ENCODE assay signal across 19 cellular contexts in genomic region chr13:38866649-38867048, GRCh38.
A peak's percentile ranks its signal among the peaks of the same experiment; 100 is the strongest.
DNase-seq lines count a peak whose midpoint lies in the region; ATAC-seq, FAIRE-seq and TF ChIP-seq lines count a peak whose summit lies in the region.
"Had no signal": no experiment of that assay in that cellular context is flagged by ENCODE, and none has a peak within 500 bp of the region (broad histone marks: within the 10 kb centered on the region; RNA-seq: fewer than 3 reads in every experiment).

No MANE protein-coding gene starts in this region.

- ATAC-seq in left colon: peak; percentile 66
- ATAC-seq in activated naive CD4-positive, alpha-beta T cell treated with anti-CD3 and anti-CD28 coated beads, Interleukin-2, amount 50 U/mL, for 72 hours: no peak
- no peak for ATAC-seq in GM19324 (IDR thresholded peaks at IDR 0.05; ENCODE audit: low FRiP score, unreplicated experiment)
- no peak for ATAC-seq in natural killer cell
- ATAC-seq: activated CD8-positive, alpha-beta memory T cell treated with anti-CD3 and anti-CD28 coated beads, Interleukin-2, amount 10 ng/mL, durations not matched to agents 7 days and 5 days; K562; naive thymus-derived CD8-positive, alpha-beta T cell had no signal

- H3K79me2 ChIP-seq in astrocyte (ENCODE audit: insufficient read depth, low read length): no peaks in the 10 kb centered on the region

- H3K9me3 Mint-ChIP-seq in astrocyte (ENCODE audit: unreplicated experiment): no peaks in the 10 kb centered on the region
- no peaks in the 10 kb centered on the region for H3K9me3 Mint-ChIP-seq in activated naive CD4-positive, alpha-beta T cell treated with anti-CD3 and anti-CD28 coated beads, Interleukin-2, amount 50 U/mL, for 72 hours
- H3K9me3 Mint-ChIP-seq in natural killer cell: peaks cover 0 to 4% of the 10 kb centered on the region in 2 donors
- H3K9me3 Mint-ChIP-seq: activated naive CD8-positive, alpha-beta T cell treated with anti-CD3 and anti-CD28 coated beads for 36 hours; dendritic cell treated with granulocyte-macrophage colony-stimulating factor and Interleukin-4, amounts not matched to agents 40 ng/mL and 50 ng/mL, for 4 days; naive thymus-derived CD8-positive, alpha-beta T cell had no signal

- H4K20me1 ChIP-seq in astrocyte (ENCODE audit: insufficient read depth, low read length): no peaks in the 10 kb centered on the region
- H4K20me1 ChIP-seq: BLaER1 treated with 17β-estradiol and CSF1 and Interleukin-3, amounts not matched to agents 10 nM and 100 nM had no signal

- DNase-seq in ACHN: peak; percentile 4
- peak; percentile 2 for DNase-seq in LHCN-M2 (ENCODE audit: low read depth)
- DNase-seq in astrocyte (ENCODE audit: low read depth): no peak
- no peak for DNase-seq in left colon
- DNase-seq in activated naive CD4-positive, alpha-beta T cell treated with anti-CD3 and anti-CD28 coated beads, Interleukin-2, amount 50 U/mL, for 72 hours (ENCODE audit: low spot score in 2 of 2): no peak
- DNase-seq in H7: no peak
- DNase-seq in natural killer cell: no peak
- DNase-seq: activated CD8-positive, alpha-beta memory T cell treated with anti-CD3 and anti-CD28 coated beads, Interleukin-2, amount 10 ng/mL, durations not matched to agents 7 days and 5 days; activated naive CD8-positive, alpha-beta T cell treated with anti-CD3 and anti-CD28 coated beads for 36 hours; foreskin fibroblast; naive thymus-derived CD8-positive, alpha-beta T cell; NCI-H2081 treated with DMSO at 0.1 percent for 48 hours; RPMI8226 had no signal

- H3K36me3 ChIP-seq in astrocyte (ENCODE audit: insufficient read depth, low read length) (no peaks in the 10 kb centered on the region), H7 (replicated peaks; ENCODE audit: control insufficient read depth, insufficient read depth, low read length) (no peaks in the 10 kb centered on the region)
- H3K36me3 ChIP-seq: BLaER1 treated with 17β-estradiol and CSF1 and Interleukin-3, amounts not matched to agents 10 nM and 100 nM had no signal

- no peak for FAIRE-seq in astrocyte (lab: Jason Lieb, UNC)
- FAIRE-seq: islet of Langerhans, K562 had no signal

- no peak overlapping the region for H2AFZ ChIP-seq in astrocyte (ENCODE audit: low read depth, low read length)

- H3K27ac ChIP-seq in astrocyte (ENCODE audit: low read depth, low read length): no peak overlapping the region
- H3K27ac ChIP-seq: BLaER1 treated with 17β-estradiol and CSF1 and Interleukin-3, amounts not matched to agents 10 nM and 100 nM; skin epidermis had no signal

- no peak overlapping the region for H3K9ac ChIP-seq in astrocyte (ENCODE audit: low read length)
- H3K9ac ChIP-seq: BLaER1 treated with 17β-estradiol and CSF1 and Interleukin-3, amounts not matched to agents 10 nM and 100 nM had no signal

- no peaks in the 10 kb centered on the region for H3K4me1 ChIP-seq in astrocyte (ENCODE audit: insufficient read depth, low read length)
- H3K4me1 ChIP-seq: BLaER1 treated with 17β-estradiol and CSF1 and Interleukin-3, amounts not matched to agents 10 nM and 100 nM had no signal

- H3K9me3 ChIP-seq in astrocyte (ENCODE audit: insufficient read depth, low read depth, low read length): no peaks in the 10 kb centered on the region
- H3K9me3 ChIP-seq: BLaER1 treated with 17β-estradiol and CSF1 and Interleukin-3, amounts not matched to agents 10 nM and 100 nM had no signal

- no peaks in the 10 kb centered on the region for H3K27me3 Mint-ChIP-seq in astrocyte (ENCODE audit: low read depth, unreplicated experiment)
- H3K27me3 Mint-ChIP-seq in natural killer cell (ENCODE audit: low read depth in 2 of 2): no peaks in the 10 kb centered on the region
- H3K27me3 Mint-ChIP-seq: dendritic cell treated with granulocyte-macrophage colony-stimulating factor and Interleukin-4, amounts not matched to agents 40 ng/mL and 50 ng/mL, for 4 days had no signal

- no peaks in the 10 kb centered on the region for H3K27me3 ChIP-seq in astrocyte (ENCODE audit: insufficient read depth, low read length)
- H3K27me3 ChIP-seq in H7 (ENCODE audit: control insufficient read depth, insufficient read depth, low read length): no peaks in the 10 kb centered on the region
- H3K27me3 ChIP-seq: BLaER1 treated with 17β-estradiol and CSF1 and Interleukin-3, amounts not matched to agents 10 nM and 100 nM had no signal

- in situ Hi-C loops in ACHN (cut with HindIII; ENCODE audit: low pct_ligation_motif_present, low pct_unique_long_range_greater_than_20kb, low sequenced_read_pairs): no loop called here

- H3K27ac Mint-ChIP-seq in astrocyte (ENCODE audit: unreplicated experiment) (no peak overlapping the region), natural killer cell (no peak overlapping the region)
- H3K27ac Mint-ChIP-seq in activated naive CD4-positive, alpha-beta T cell treated with anti-CD3 and anti-CD28 coated beads, Interleukin-2, amount 50 U/mL, for 72 hours: no peak overlapping the region
- H3K27ac Mint-ChIP-seq: activated CD8-positive, alpha-beta memory T cell treated with anti-CD3 and anti-CD28 coated beads, Interleukin-2, amount 10 ng/mL, durations not matched to agents 7 days and 5 days; activated naive CD8-positive, alpha-beta T cell treated with anti-CD3 and anti-CD28 coated beads for 36 hours; dendritic cell treated with granulocyte-macrophage colony-stimulating factor and Interleukin-4, amounts not matched to agents 40 ng/mL and 50 ng/mL, for 4 days had no signal

- no peak overlapping the region for H3K4me2 ChIP-seq in astrocyte (ENCODE audit: low read length)
- H3K4me2 ChIP-seq: BLaER1 treated with 17β-estradiol and CSF1 and Interleukin-3, amounts not matched to agents 10 nM and 100 nM had no signal

- intact Hi-C loops in left colon (cut with DNase I, micrococcal nuclease) (no loop called here), natural killer cell (cut with micrococcal nuclease) (no loop called here)

- H3K4me3 ChIP-seq in astrocyte (ENCODE audit: insufficient read depth, low read depth, low read length): no peak overlapping the region
- H3K4me3 ChIP-seq in H7 (ENCODE audit: insufficient read depth, low read depth, low read length): no peak overlapping the region
- H3K4me3 ChIP-seq: BLaER1 treated with 17β-estradiol and CSF1 and Interleukin-3, amounts not matched to agents 10 nM and 100 nM; K562; skin epidermis had no signal

- H3K36me3 Mint-ChIP-seq in astrocyte (ENCODE audit: low read depth, unreplicated experiment): no peaks in the 10 kb centered on the region
- H3K36me3 Mint-ChIP-seq in activated naive CD4-positive, alpha-beta T cell treated with anti-CD3 and anti-CD28 coated beads, Interleukin-2, amount 50 U/mL, for 72 hours: no peaks in the 10 kb centered on the region
- peaks cover 5% of the 10 kb centered on the region for H3K36me3 Mint-ChIP-seq in natural killer cell
- H3K36me3 Mint-ChIP-seq: activated CD8-positive, alpha-beta memory T cell treated with anti-CD3 and anti-CD28 coated beads, Interleukin-2, amount 10 ng/mL, durations not matched to agents 7 days and 5 days; activated naive CD8-positive, alpha-beta T cell treated with anti-CD3 and anti-CD28 coated beads for 36 hours; naive thymus-derived CD8-positive, alpha-beta T cell had no signal

- peak; percentile 10 for TF ChIP-seq CTCF in astrocyte (IDR thresholded peaks at IDR 0.05; ENCODE audit: insufficient read depth, low read depth, low read length)
- TF ChIP-seq CTCF in natural killer cell (IDR thresholded peaks at IDR 0.05): no peak

- no peak overlapping the region for H3K4me3 Mint-ChIP-seq in astrocyte (ENCODE audit: unreplicated experiment)
- no peak overlapping the region for H3K4me3 Mint-ChIP-seq in natural killer cell
- H3K4me3 Mint-ChIP-seq: activated CD8-positive, alpha-beta memory T cell treated with anti-CD3 and anti-CD28 coated beads, Interleukin-2, amount 10 ng/mL, durations not matched to agents 7 days and 5 days; activated naive CD8-positive, alpha-beta T cell treated with anti-CD3 and anti-CD28 coated beads for 36 hours; dendritic cell treated with granulocyte-macrophage colony-stimulating factor and Interleukin-4, amounts not matched to agents 40 ng/mL and 50 ng/mL, for 4 days; naive thymus-derived CD8-positive, alpha-beta T cell had no signal

- H3K4me1 Mint-ChIP-seq in astrocyte (ENCODE audit: low read depth, unreplicated experiment): no peaks in the 10 kb centered on the region
- no peaks in the 10 kb centered on the region for H3K4me1 Mint-ChIP-seq in natural killer cell
- H3K4me1 Mint-ChIP-seq: activated CD8-positive, alpha-beta memory T cell treated with anti-CD3 and anti-CD28 coated beads, Interleukin-2, amount 10 ng/mL, durations not matched to agents 7 days and 5 days; activated naive CD8-positive, alpha-beta T cell treated with anti-CD3 and anti-CD28 coated beads for 36 hours; naive thymus-derived CD8-positive, alpha-beta T cell had no signal

Comparison
In these comparisons a context has a peak if more than half of its experiments do, and no peak if none do; other contexts are left out.
1. DNase-seq: peak in ACHN (single experiment) and LHCN-M2 (single experiment); none in astrocyte (single experiment), left colon (0 of 2), activated naive CD4-positive, alpha-beta T cell treated with anti-CD3 and anti-CD28 coated beads, Interleukin-2, amount 50 U/mL, for 72 hours (0 of 2), H7 (single experiment) and natural killer cell (single experiment).